ENCODE assay signal across 13 cellular contexts in the genomic region with DNA sequence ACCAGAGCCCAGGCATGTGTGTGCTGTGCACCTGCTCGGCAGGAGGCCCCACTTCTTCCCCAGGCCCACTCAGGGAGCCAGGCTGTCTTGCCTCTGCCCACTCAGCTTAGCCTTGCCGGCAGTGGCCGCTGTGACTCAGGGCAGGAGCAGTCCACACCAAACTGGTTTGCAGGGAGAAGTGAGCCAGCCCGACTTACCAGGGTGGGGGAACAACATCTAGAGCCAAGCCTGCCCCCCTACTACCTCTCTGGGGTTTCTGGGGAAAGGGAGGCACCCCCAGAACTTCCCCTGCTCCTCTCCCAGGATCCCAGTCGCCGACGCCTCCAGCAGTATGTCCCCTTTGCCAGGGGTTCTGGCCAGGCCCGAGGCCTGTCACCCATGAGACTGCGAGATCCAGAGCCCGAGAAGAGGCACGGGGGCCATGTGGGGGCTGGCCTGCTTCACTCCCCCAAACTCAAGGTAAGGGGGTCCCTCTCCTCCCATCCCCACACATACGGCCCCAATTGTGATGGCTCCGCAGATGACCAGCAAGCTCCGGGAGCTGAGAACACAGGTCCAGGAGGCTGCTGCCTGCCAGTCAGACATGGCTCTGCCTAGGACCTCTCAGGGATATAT. TPM values are rescaled to one million over a fixed set of nuclear protein-coding genes. Genes with fewer than 3 reads are reported as not detected.
DNase-seq lines count a peak whose midpoint lies in the region; ATAC-seq and TF ChIP-seq lines count a peak whose summit lies in the region.
"Had no signal": no experiment of that assay in that cellular context is flagged by ENCODE, and none has a peak within 500 bp of the region (broad histone marks: within the 10 kb centered on the region; RNA-seq: fewer than 3 reads in every experiment).

No MANE protein-coding gene starts in this region.

- no peaks in the 10 kb centered on the region for H3K27me3 ChIP-seq in duodenal mucosa (ENCODE audit: control insufficient read depth in 1 of 2, insufficient read depth in 2 of 2, low read length in 2 of 2)
- no peaks in the 10 kb centered on the region for H3K27me3 ChIP-seq in muscle layer of duodenum (ENCODE audit: low read depth, low read length)
- no peaks in the 10 kb centered on the region for H3K27me3 ChIP-seq in vagina

- DNase-seq in vagina (ENCODE audit: extremely low spot score in 2 of 2) = no peak
- no peak for DNase-seq in left lobe of liver (ENCODE audit: low spot score)
- no peak for DNase-seq in coronary artery (ENCODE audit: low spot score)
- DNase-seq: activated B cell treated with CpG ODN at 0.5 μM for 24 hours; CD8-positive, alpha-beta T cell; KG1; NCI-H1436 treated with DMSO at 0.1 percent for 48 hours; OCI-M1; SW 1271 had no signal

- intact Hi-C loops in vagina (cut with DNase I) = no loop called here

- no peak for TF ChIP-seq POLR2A in vagina (IDR thresholded peaks at IDR 0.05)

- peaks cover 7 to 48% of the 10 kb centered on the region in 2 donors for H3K36me3 ChIP-seq in duodenal mucosa (ENCODE audit: control insufficient read depth in 1 of 2, insufficient read depth in 2 of 2, low read length in 2 of 2)
- no peaks in the 10 kb centered on the region for H3K36me3 ChIP-seq in muscle layer of duodenum (ENCODE audit: control insufficient read depth in 1 of 2, insufficient read depth in 2 of 2, low read length in 2 of 2)
- no peaks in the 10 kb centered on the region for H3K36me3 ChIP-seq in vagina

- H3K4me1 ChIP-seq in duodenal mucosa (ENCODE audit: control insufficient read depth in 1 of 2, insufficient read depth in 2 of 2, low read length in 2 of 2) = peaks cover 29 to 31% of the 10 kb centered on the region in 2 donors
- H3K4me1 ChIP-seq in muscle layer of duodenum (ENCODE audit: control insufficient read depth in 1 of 2, insufficient read depth in 2 of 2, low read length in 2 of 2) = peaks cover 0 to 10% of the 10 kb centered on the region in 2 donors
- peaks cover 26% of the 10 kb centered on the region for H3K4me1 ChIP-seq in vagina

- peak overlapping the region; percentile 68 for H3K27ac ChIP-seq in duodenal mucosa (ENCODE audit: low read depth, low read length)
- H3K27ac ChIP-seq in muscle layer of duodenum (ENCODE audit: low read length) = peak overlapping the region; percentile 21
- H3K27ac ChIP-seq in vagina = peak overlapping the region; percentile 78
- no peak overlapping the region for H3K27ac ChIP-seq in coronary artery

- ATAC-seq in HG03432 (IDR thresholded peaks at IDR 0.05; ENCODE audit: unreplicated experiment) (peak; percentile 15), left lobe of liver (no peak), SK-N-SH treated with all-trans-retinoic acid at 6 μM for 48 hours (no peak)
- ATAC-seq: CD8-positive, alpha-beta T cell had no signal

- TF ChIP-seq CTCF in vagina (IDR thresholded peaks at IDR 0.05) (no peak), coronary artery (IDR thresholded peaks at IDR 0.05) (no peak)

- H3K9ac ChIP-seq in duodenal mucosa (ENCODE audit: low read depth in 1 of 2, low read length in 2 of 2) = peak overlapping the region; percentile 65 to 92

- H3K4me3 ChIP-seq in duodenal mucosa (ENCODE audit: low read depth in 1 of 2, low read length in 2 of 2) = peak overlapping the region; percentile 30 to 46
- no peak overlapping the region for H3K4me3 ChIP-seq in muscle layer of duodenum (ENCODE audit: low read depth in 1 of 2, low read length in 2 of 2)
- no peak overlapping the region for H3K4me3 ChIP-seq in vagina
- H3K4me3 ChIP-seq in coronary artery = no peak overlapping the region

- no peaks in the 10 kb centered on the region for H3K9me3 ChIP-seq in duodenal mucosa (ENCODE audit: control insufficient read depth in 1 of 2, low read length in 2 of 2)
- no peaks in the 10 kb centered on the region for H3K9me3 ChIP-seq in muscle layer of duodenum (ENCODE audit: control insufficient read depth in 1 of 2, low read length in 2 of 2)
- H3K9me3 ChIP-seq in vagina = no peaks in the 10 kb centered on the region

TF ChIP-seq in SK-N-SH treated with all-trans-retinoic acid at 6 μM for 48 hours, 23 proteins besides CTCF, POLR2A, EP300 and RAD21:
- TF ChIP-seq GLIS3 (CRISPR knock-in tag; IDR thresholded peaks at IDR 0.05) (no peak), RARB (CRISPR knock-in tag; IDR thresholded peaks at IDR 0.05) (no peak), ZNF565 (CRISPR knock-in tag; conservative IDR thresholded peaks at IDR 0.05; ENCODE audit: low read depth) (no peak), BACH2 (CRISPR knock-in tag; IDR thresholded peaks at IDR 0.05; ENCODE audit: borderline replicate concordance) (no peak), ZC3H10 (CRISPR knock-in tag; IDR thresholded peaks at IDR 0.05) (no peak), ISL1 (CRISPR knock-in tag; IDR thresholded peaks at IDR 0.05) (no peak), PPARA (CRISPR knock-in tag; IDR thresholded peaks at IDR 0.05; ENCODE audit: borderline replicate concordance) (no peak), SNAI2 (CRISPR knock-in tag; IDR thresholded peaks at IDR 0.05) (no peak), ESRRG (CRISPR knock-in tag; IDR thresholded peaks at IDR 0.05) (no peak), CSDC2 (CRISPR knock-in tag; IDR thresholded peaks at IDR 0.05) (no peak), ZFP30 (CRISPR knock-in tag; IDR thresholded peaks at IDR 0.05) (no peak)
- TF ChIP-seq, protein P1, sequence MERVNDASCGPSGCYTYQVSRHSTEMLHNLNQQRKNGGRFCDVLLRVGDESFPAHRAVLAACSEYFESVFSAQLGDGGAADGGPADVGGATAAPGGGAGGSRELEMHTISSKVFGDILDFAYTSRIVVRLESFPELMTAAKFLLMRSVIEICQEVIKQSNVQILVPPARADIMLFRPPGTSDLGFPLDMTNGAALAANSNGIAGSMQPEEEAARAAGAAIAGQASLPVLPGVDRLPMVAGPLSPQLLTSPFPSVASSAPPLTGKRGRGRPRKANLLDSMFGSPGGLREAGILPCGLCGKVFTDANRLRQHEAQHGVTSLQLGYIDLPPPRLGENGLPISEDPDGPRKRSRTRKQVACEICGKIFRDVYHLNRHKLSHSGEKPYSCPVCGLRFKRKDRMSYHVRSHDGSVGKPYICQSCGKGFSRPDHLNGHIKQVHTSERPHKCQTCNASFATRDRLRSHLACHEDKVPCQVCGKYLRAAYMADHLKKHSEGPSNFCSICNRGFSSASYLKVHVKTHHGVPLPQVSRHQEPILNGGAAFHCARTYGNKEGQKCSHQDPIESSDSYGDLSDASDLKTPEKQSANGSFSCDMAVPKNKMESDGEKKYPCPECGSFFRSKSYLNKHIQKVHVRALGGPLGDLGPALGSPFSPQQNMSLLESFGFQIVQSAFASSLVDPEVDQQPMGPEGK (CRISPR knock-in tag; IDR thresholded peaks at IDR 0.05; ENCODE audit: borderline replicate concordance) = no peak
- TF ChIP-seq, protein P2, sequence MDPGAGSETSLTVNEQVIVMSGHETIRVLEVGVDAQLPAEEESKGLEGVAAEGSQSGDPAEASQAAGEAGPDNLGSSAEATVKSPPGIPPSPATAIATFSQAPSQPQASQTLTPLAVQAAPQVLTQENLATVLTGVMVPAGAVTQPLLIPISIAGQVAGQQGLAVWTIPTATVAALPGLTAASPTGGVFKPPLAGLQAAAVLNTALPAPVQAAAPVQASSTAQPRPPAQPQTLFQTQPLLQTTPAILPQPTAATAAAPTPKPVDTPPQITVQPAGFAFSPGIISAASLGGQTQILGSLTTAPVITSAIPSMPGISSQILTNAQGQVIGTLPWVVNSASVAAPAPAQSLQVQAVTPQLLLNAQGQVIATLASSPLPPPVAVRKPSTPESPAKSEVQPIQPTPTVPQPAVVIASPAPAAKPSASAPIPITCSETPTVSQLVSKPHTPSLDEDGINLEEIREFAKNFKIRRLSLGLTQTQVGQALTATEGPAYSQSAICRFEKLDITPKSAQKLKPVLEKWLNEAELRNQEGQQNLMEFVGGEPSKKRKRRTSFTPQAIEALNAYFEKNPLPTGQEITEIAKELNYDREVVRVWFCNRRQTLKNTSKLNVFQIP (CRISPR knock-in tag; IDR thresholded peaks at IDR 0.05; ENCODE audit: borderline replicate concordance, low read depth) = no peak
- TF ChIP-seq, protein P3, sequence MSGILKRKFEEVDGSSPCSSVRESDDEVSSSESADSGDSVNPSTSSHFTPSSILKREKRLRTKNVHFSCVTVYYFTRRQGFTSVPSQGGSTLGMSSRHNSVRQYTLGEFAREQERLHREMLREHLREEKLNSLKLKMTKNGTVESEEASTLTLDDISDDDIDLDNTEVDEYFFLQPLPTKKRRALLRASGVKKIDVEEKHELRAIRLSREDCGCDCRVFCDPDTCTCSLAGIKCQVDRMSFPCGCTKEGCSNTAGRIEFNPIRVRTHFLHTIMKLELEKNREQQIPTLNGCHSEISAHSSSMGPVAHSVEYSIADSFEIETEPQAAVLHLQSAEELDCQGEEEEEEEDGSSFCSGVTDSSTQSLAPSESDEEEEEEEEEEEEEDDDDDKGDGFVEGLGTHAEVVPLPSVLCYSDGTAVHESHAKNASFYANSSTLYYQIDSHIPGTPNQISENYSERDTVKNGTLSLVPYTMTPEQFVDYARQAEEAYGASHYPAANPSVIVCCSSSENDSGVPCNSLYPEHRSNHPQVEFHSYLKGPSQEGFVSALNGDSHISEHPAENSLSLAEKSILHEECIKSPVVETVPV (CRISPR knock-in tag; IDR thresholded peaks at IDR 0.05) = no peak

RNA-seq across cellular contexts. Expression of a gene that starts 3.0 kb away (rescaled TPM):
- total RNA-seq in vagina (14.7 TPM), left lobe of liver (5.0 TPM)
- total RNA-seq: activated B cell treated with CpG ODN at 0.5 μM for 24 hours; CD8-positive, alpha-beta T cell had no signal

RNA-seq across cellular contexts. Expression of a gene that starts 28.4 kb away (rescaled TPM):
- total RNA-seq in vagina = 271 TPM
- 76.0 TPM for total RNA-seq in left lobe of liver
- total RNA-seq: activated B cell treated with CpG ODN at 0.5 μM for 24 hours had no signal

Comparison
In these comparisons a context has a peak if more than half of its experiments do, and no peak if none do; other contexts are left out.
1. H3K27ac ChIP-seq: peak in duodenal mucosa (single experiment), muscle layer of duodenum (single experiment) and vagina (single experiment); none in coronary artery (0 of 2).
2. H3K4me3 ChIP-seq: peak in duodenal mucosa (2 of 2); none in muscle layer of duodenum (0 of 2), vagina (0 of 2) and coronary artery (single experiment).